Comparison of ENCODE assay signal across 25 cellular contexts in the genomic region with DNA sequence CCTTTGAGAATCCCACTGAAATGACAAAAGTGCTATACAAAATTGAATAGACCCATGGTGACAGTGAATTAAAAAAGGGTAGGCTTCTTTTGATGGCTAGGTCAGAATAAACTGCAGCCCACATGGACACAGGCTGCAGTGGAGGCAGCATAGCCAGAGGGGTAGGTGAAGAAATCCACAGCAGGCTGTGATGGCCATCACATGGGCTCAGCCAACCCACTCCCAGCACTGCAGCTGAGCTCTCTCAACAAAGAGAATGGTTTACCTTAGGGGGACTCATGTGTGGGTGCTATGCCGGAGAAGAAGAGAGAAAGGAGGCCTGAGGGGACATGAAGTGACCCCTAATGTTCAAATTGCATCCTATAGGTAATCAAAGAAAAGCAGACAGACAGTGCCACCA.
A peak's percentile ranks its signal among the peaks of the same experiment; 100 is the strongest.
DNase-seq lines count a peak whose midpoint lies in the region; ATAC-seq, FAIRE-seq and TF ChIP-seq lines count a peak whose summit lies in the region.
"Had no signal": no experiment of that assay in that cellular context is flagged by ENCODE, and none has a peak within 500 bp of the region (broad histone marks: within the 10 kb centered on the region; RNA-seq: fewer than 3 reads in every experiment).

No MANE protein-coding gene starts in this region.

- H3K36me3 ChIP-seq in Panc1 (ENCODE audit: control insufficient read depth, insufficient read depth, low read length) (no peaks in the 10 kb centered on the region), HepG2 (replicated peaks in 1 of 2; ENCODE audit: control insufficient read depth in 1 of 2, insufficient read depth in 2 of 2, low read length in 2 of 2) (no peaks in the 10 kb centered on the region)
- H3K36me3 ChIP-seq: esophagus muscularis mucosa, neutrophil, uterus had no signal

- 58% methylated on average over 1 of the region's 1 CpG for WGBS in A549 (ENCODE audit: missing lambda C conversion rate)
- 0% methylated on average over 1 of the region's 1 CpG for WGBS in HepG2 (ENCODE audit: low lambda C conversion rate)

- CTCF ChIA-PET in A549 (lab: Yijun Ruan, JAX) (interaction anchor here (0.9 kb wide), 1 partner anchor 14 kb away, joined by 3 read pairs; no protein-coding TSS in a partner anchor), Panc1 (lab: Charles Lee) (no interaction called here), HepG2 (lab: Yijun Ruan, JAX; ENCODE audit: low intra/inter-chr PET ratio, low total read pairs) (no interaction called here)

- TF ChIP-seq POLR2A in A549 (IDR thresholded peaks at IDR 0.05; ENCODE audit: low read length) (no peak), HepG2 (IDR thresholded peaks at IDR 0.05; ENCODE audit: insufficient read depth in 1 of 2, low read depth in 2 of 2, low read length in 2 of 2) (no peak)

- no peak overlapping the region for H3K27ac ChIP-seq in A549
- no peak overlapping the region for H3K27ac ChIP-seq in Panc1 (ENCODE audit: low read length)
- H3K27ac ChIP-seq in HepG2 (ENCODE audit: extremely low read length, insufficient read depth, low read length): no peak overlapping the region
- H3K27ac ChIP-seq: esophagus muscularis mucosa, foreskin keratinocyte, neutrophil, psoas muscle, uterus had no signal

- H2AFZ ChIP-seq in HepG2 (ENCODE audit: low read length): no peak overlapping the region

- in situ Hi-C loops in Panc1 (cut with HindIII; ENCODE audit: low pct_unique_long_range_greater_than_20kb, low sequenced_read_pairs): no loop called here
- in situ Hi-C loops in HepG2 (cut with HindIII; ENCODE audit: extremely low pct_ligation_motif_present, low pct_unique_long_range_greater_than_20kb): no loop called here

- TF ChIP-seq CTCF in A549 (IDR thresholded peaks at IDR 0.05) (no peak), CD14-positive monocyte (IDR thresholded peaks at IDR 0.05) (no peak), Panc1 (IDR thresholded peaks at IDR 0.05) (no peak), HepG2 (CRISPR knock-in tag; IDR thresholded peaks at IDR 0.05) (no peak)

- DNase-seq in A549 (ENCODE audit: low read depth in 1 of 2, low spot score in 1 of 2) (no peak), CD14-positive monocyte (ENCODE audit: low spot score) (no peak), Panc1 (ENCODE audit: low read depth, low spot score) (no peak), HepG2 (ENCODE audit: low spot score) (no peak), LoVo (ENCODE audit: low spot score) (no peak), HT-29 (ENCODE audit: low spot score) (no peak)
- DNase-seq: central memory CD4-positive, alpha-beta T cell; endodermal cell; foreskin keratinocyte; HFFc6; left cardiac atrium; NCI-H1105; NCI-H1930; NCI-H226; psoas muscle; SK-N-SH; stimulated activated naive CD4-positive, alpha-beta T cell treated with Interleukin-2 at 50 U/mL for 16 hours; uterus had no signal

- H3K4me2 ChIP-seq in A549: no peak overlapping the region
- H3K4me2 ChIP-seq in HepG2 (ENCODE audit: low read depth, low read length): no peak overlapping the region
- H3K4me2 ChIP-seq: SK-N-SH had no signal

- H3K9me3 Mint-ChIP-seq in CD14-positive monocyte: peaks cover 0 to 7% (median 1%) of the 10 kb centered on the region in 7 donors
- H3K9me3 Mint-ChIP-seq: activated naive CD4-positive, alpha-beta T cell treated with anti-CD3 and anti-CD28 coated beads, Interleukin-2, amount 50 U/mL, for 24 hours; dendritic cell treated with granulocyte-macrophage colony-stimulating factor and Interleukin-4, amounts not matched to agents 40 ng/mL and 50 ng/mL, for 4 days; endodermal cell; HFFc6; memory B cell; T-helper 1 cell treated with Interleukin-12 subunit alpha and Interleukin-12 subunit beta and Interleukin-4 antibody, amounts not matched to agents 30 μg/mL and 1 μg/mL, for 36 hours had no signal

- ATAC-seq in A549 (peak; percentile 30 to 47; a peak in 1 of 6 replicates), Panc1 (0 out of 2 replicates have a peak, but pooled peaks have one; percentile 38), HepG2 (peak; percentile 76), GM19463 (IDR thresholded peaks at IDR 0.05; ENCODE audit: unreplicated experiment) (no peak)
- ATAC-seq: foreskin keratinocyte, left cardiac atrium, psoas muscle had no signal

- H3K4me1 ChIP-seq in A549 (no peaks in the 10 kb centered on the region), Panc1 (ENCODE audit: control insufficient read depth, insufficient read depth, low read length) (no peaks in the 10 kb centered on the region), HepG2 (ENCODE audit: insufficient read depth, low read length) (no peaks in the 10 kb centered on the region)
- H3K4me1 ChIP-seq: esophagus muscularis mucosa, psoas muscle, uterus had no signal

- no peaks in the 10 kb centered on the region for H3K79me2 ChIP-seq in HepG2 (ENCODE audit: insufficient read depth, low read length)

- H3K9me3 ChIP-seq in A549 (no peaks in the 10 kb centered on the region), Panc1 (ENCODE audit: control insufficient read depth, insufficient read depth, low read depth, low read length) (no peaks in the 10 kb centered on the region), HepG2 (ENCODE audit: low read length) (no peaks in the 10 kb centered on the region)
- H3K9me3 ChIP-seq: neutrophil, SK-N-SH, uterus had no signal

- peaks cover 15 to 20% of the 10 kb centered on the region in 2 donors for H3K36me3 Mint-ChIP-seq in CD14-positive monocyte

- POLR2A ChIA-PET in A549 (lab: Yijun Ruan, JAX) (no interaction called here), Panc1 (lab: Charles Lee) (no interaction called here), HepG2 (lab: Yijun Ruan, JAX) (no interaction called here)

- no peak for TF ChIP-seq RAD21 in A549 (conservative IDR thresholded peaks at IDR 0.05 in 1 of 2, IDR thresholded peaks at IDR 0.05 in 1 of 2)
- no peak for TF ChIP-seq RAD21 in HepG2 (CRISPR knock-in tag; IDR thresholded peaks at IDR 0.05)

- peaks cover 14% of the 10 kb centered on the region for H3K4me1 Mint-ChIP-seq in CD14-positive monocyte
- H3K4me1 Mint-ChIP-seq: endodermal cell had no signal

- H3K4me3 ChIP-seq in A549 (no peak overlapping the region), Panc1 (ENCODE audit: low read depth in 2 of 2, low read length in 2 of 2) (no peak overlapping the region), HepG2 (replicated peaks in 1 of 3; ENCODE audit: insufficient read depth in 1 of 3, low read depth in 2 of 3, low read length in 3 of 3) (no peak overlapping the region)
- H3K4me3 ChIP-seq: esophagus muscularis mucosa, psoas muscle, uterus had no signal

- FAIRE-seq in A549 (lab: Jason Lieb, UNC) (no peak), HepG2 (lab: Jason Lieb, UNC) (no peak)

- H3K27me3 Mint-ChIP-seq in CD14-positive monocyte (ENCODE audit: low read depth in 3 of 3): peaks cover 0 to 2% (median 0%) of the 10 kb centered on the region in 3 donors
- H3K27me3 Mint-ChIP-seq: activated naive CD4-positive, alpha-beta T cell treated with anti-CD3 and anti-CD28 coated beads, Interleukin-2, amount 50 U/mL, for 24 hours; dendritic cell treated with granulocyte-macrophage colony-stimulating factor and Interleukin-4, amounts not matched to agents 40 ng/mL and 50 ng/mL, for 4 days; memory B cell had no signal

- BruUV-seq in Panc1 (replicated peaks; lab: Mats Ljungman, UMichigan) (no TSS peak), HepG2 (replicated peaks; lab: Mats Ljungman, UMichigan) (no TSS peak)

- no peak overlapping the region for H3K9ac ChIP-seq in HepG2 (ENCODE audit: insufficient read depth, low read depth, low read length)
- H3K9ac ChIP-seq: SK-N-SH had no signal

- H3K4me3 Mint-ChIP-seq in CD14-positive monocyte: peak overlapping the region in 1 of 2 donors; percentile 13
- H3K4me3 Mint-ChIP-seq: activated naive CD4-positive, alpha-beta T cell treated with anti-CD3 and anti-CD28 coated beads, Interleukin-2, amount 50 U/mL, for 24 hours; dendritic cell treated with granulocyte-macrophage colony-stimulating factor and Interleukin-4, amounts not matched to agents 40 ng/mL and 50 ng/mL, for 4 days; endodermal cell; HFFc6; memory B cell; T-helper 1 cell treated with Interleukin-12 subunit alpha and Interleukin-12 subunit beta and Interleukin-4 antibody, amounts not matched to agents 30 μg/mL and 1 μg/mL, for 36 hours had no signal

- H3K27me3 ChIP-seq in Panc1 (ENCODE audit: control insufficient read depth, insufficient read depth, low read length) (no peaks in the 10 kb centered on the region), HepG2 (ENCODE audit: control insufficient read depth in 1 of 2, insufficient read depth in 2 of 2, low read length in 2 of 2) (no peaks in the 10 kb centered on the region)
- H3K27me3 ChIP-seq: esophagus muscularis mucosa, foreskin keratinocyte, neutrophil, uterus had no signal

- peak overlapping the region in 6 of 7 donors; percentile 1 to 70 (median 53) for H3K27ac Mint-ChIP-seq in CD14-positive monocyte
- H3K27ac Mint-ChIP-seq: activated naive CD4-positive, alpha-beta T cell treated with anti-CD3 and anti-CD28 coated beads, Interleukin-2, amount 50 U/mL, for 24 hours; dendritic cell treated with granulocyte-macrophage colony-stimulating factor and Interleukin-4, amounts not matched to agents 40 ng/mL and 50 ng/mL, for 4 days; endodermal cell; HFFc6; memory B cell; T-helper 1 cell treated with Interleukin-12 subunit alpha and Interleukin-12 subunit beta and Interleukin-4 antibody, amounts not matched to agents 30 μg/mL and 1 μg/mL, for 36 hours had no signal

- no peak for TF ChIP-seq EP300 in A549 (IDR thresholded peaks at IDR 0.05)
- TF ChIP-seq EP300 in HepG2 (IDR thresholded peaks at IDR 0.05; ENCODE audit: low read depth in 2 of 2, low read length in 2 of 2): no peak
- no peak for TF ChIP-seq EP300 in HepG2 (CRISPR knock-in tag; IDR thresholded peaks at IDR 0.05; ENCODE audit: borderline replicate concordance)

- no peaks in the 10 kb centered on the region for H4K20me1 ChIP-seq in HepG2 (ENCODE audit: insufficient read depth, low read length)

- intact Hi-C loops in CD14-positive monocyte (cut with micrococcal nuclease): no loop called here
- intact Hi-C loops in Panc1 (cut with micrococcal nuclease; ENCODE audit: unreplicated experiment): no loop called here
- intact Hi-C loops in HepG2 (cut with micrococcal nuclease; ENCODE audit: unreplicated experiment): no loop called here

TF ChIP-seq in A549, 52 proteins besides CTCF, POLR2A, EP300 and RAD21:
- TF ChIP-seq HOXB13 (CRISPR knock-in tag; IDR thresholded peaks at IDR 0.05; ENCODE audit: low read depth): no peak
TF ChIP-seq in A549: peak in this region for 0.

TF ChIP-seq in HepG2, 621 proteins besides CTCF, POLR2A, EP300 and RAD21:
- no peak for TF ChIP-seq MED8 (CRISPR knock-in tag; IDR thresholded peaks at IDR 0.05; ENCODE audit: insufficient replicate concordance)
- TF ChIP-seq TCF12 (IDR thresholded peaks at IDR 0.05): no peak
- TF ChIP-seq TCF12 (CRISPR knock-in tag; IDR thresholded peaks at IDR 0.05): no peak
- no peak for TF ChIP-seq ZNF724P (CRISPR knock-in tag; IDR thresholded peaks at IDR 0.05; ENCODE audit: borderline replicate concordance)
- no peak for TF ChIP-seq KMT2B (CRISPR knock-in tag; IDR thresholded peaks at IDR 0.05)
